In the genomic region with DNA sequence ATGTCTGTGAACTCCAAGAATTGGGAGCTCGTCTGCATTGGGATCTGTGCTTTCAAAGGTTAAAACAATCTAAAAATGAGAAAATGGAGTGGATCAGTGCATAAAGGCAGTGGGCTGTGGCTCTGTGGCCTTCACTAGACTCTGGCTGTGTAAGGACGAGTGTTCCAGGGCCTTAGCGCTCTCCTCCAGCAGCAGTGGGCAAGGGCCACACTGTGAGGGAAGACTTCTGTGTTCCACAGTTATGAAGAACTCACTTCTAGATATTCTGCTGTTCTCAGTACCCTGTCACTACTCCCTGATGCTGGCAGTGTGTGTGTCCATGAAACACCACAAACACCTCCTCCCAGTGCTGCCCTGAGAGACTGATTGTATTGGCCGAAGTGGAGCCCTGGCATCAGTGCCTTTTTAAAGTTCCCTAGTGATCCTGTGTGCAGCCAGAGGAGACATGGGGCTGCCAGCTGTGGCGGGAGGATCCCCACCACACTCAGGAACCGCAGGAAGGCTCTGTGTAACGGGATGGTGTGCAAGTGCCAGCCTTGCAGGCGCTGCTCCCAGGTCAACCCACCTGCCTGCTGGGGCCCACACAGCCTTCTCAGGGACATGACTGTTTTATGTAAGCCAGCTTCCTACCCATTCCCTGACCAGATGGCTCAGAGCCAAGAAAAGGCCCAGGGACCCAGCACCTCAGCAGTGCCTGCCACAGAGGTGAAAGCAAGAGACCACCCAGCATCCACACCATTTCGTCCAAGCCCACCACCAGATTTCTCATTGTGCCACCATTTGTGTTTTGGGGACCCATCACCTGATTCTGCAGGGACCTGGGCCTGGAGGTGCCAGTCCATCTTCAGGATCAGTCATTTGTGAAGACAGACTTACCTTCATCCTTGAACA, we compare ENCODE assay signal across 17 cellular contexts. TPM values are rescaled to one million over a fixed set of nuclear protein-coding genes. Genes with fewer than 3 reads are reported as not detected.
DNase-seq lines count a peak whose midpoint lies in the region; ATAC-seq and TF ChIP-seq lines count a peak whose summit lies in the region.
"Had no signal": no experiment of that assay in that cellular context is flagged by ENCODE, and none has a peak within 500 bp of the region (broad histone marks: within the 10 kb centered on the region; RNA-seq: fewer than 3 reads in every experiment).

No MANE protein-coding gene starts in this region.

- no peak for ATAC-seq in HG03039 (IDR thresholded peaks at IDR 0.05; ENCODE audit: unreplicated experiment)
- ATAC-seq: left colon had no signal

- H3K79me2 ChIP-seq in Karpas-422 (ENCODE audit: low read length), result peaks cover 52% of the 10 kb centered on the region

- 54 to 70% methylated on average over 2 to 5 of the region's 9 CpGs for WGBS in esophagus squamous epithelium, 2 donors

- DNase-seq in COR-L47 (lab: John Stamatoyannopoulos, UW) (peak; percentile 25), Karpas-422 (no peak), esophagus squamous epithelium (lab: John Stamatoyannopoulos, UW) (no peak), posterior vena cava (ENCODE audit: low spot score) (peak; percentile 50), NCI-H774 (lab: John Stamatoyannopoulos, UW) (no peak), Kasumi-1 (lab: John Stamatoyannopoulos, UW) (no peak)
- no peak for DNase-seq in stimulated activated CD4-positive, alpha-beta T cell treated with anti-CD3 and anti-CD28 coated beads, Interleukin-4, amount 100 ng/mL, for 4 hours
- DNase-seq: activated CD4-positive, alpha-beta T cell treated with anti-CD3 and anti-CD28 coated beads, Interleukin-2, amount 50 U/mL, for 4 hours; anterior cingulate cortex; BE2C; cortex of kidney; hippocampal formation; left colon; naive B cell; NCI-H2171 treated with DMSO at 0.1 percent for 48 hours; stimulated activated CD4-positive, alpha-beta T cell treated with anti-CD3 and anti-CD28 coated beads, Interleukin-2, amount 100 ng/mL, for 48 hours had no signal

- peaks cover 38% of the 10 kb centered on the region for H3K4me1 ChIP-seq in Karpas-422 (ENCODE audit: low read length)
- H3K4me1 ChIP-seq in esophagus squamous epithelium, result peaks cover 0 to 54% (median 17%) of the 10 kb centered on the region in 3 donors
- H3K4me1 ChIP-seq: BE2C had no signal

- TF ChIP-seq CTCF in esophagus squamous epithelium (IDR thresholded peaks at IDR 0.05), result no peak

- no peak overlapping the region for H3K4me2 ChIP-seq in Karpas-422 (ENCODE audit: low read depth, low read length, poor library complexity, severe bottlenecking)

- TF ChIP-seq POLR2A in esophagus squamous epithelium (IDR thresholded peaks at IDR 0.05), result no peak

- H3K9me3 ChIP-seq in Karpas-422 (ENCODE audit: low read length), result no peaks in the 10 kb centered on the region
- H3K9me3 ChIP-seq in esophagus squamous epithelium, result no peaks in the 10 kb centered on the region
- H3K9me3 ChIP-seq: BE2C had no signal

- no peaks in the 10 kb centered on the region for H4K20me1 ChIP-seq in Karpas-422 (ENCODE audit: insufficient read depth, low read depth, low read length)

- H2AFZ ChIP-seq in Karpas-422 (ENCODE audit: low read length), result no peak overlapping the region

- H3K27ac ChIP-seq in Karpas-422 (ENCODE audit: low read length), result peak overlapping the region; percentile 82; the same call in 1 of the 2 replicates
- peak overlapping the region in 3 of 4 donors; percentile 30 to 55 (median 34) for H3K27ac ChIP-seq in esophagus squamous epithelium

- H3K9me2 ChIP-seq in Karpas-422 (replicated peaks; ENCODE audit: insufficient read depth, low read length), result no peaks in the 10 kb centered on the region

- no peak overlapping the region for H3K9ac ChIP-seq in Karpas-422 (ENCODE audit: low read length)

- H3K27me3 ChIP-seq in Karpas-422 (ENCODE audit: low read length) (no peaks in the 10 kb centered on the region), esophagus squamous epithelium (no peaks in the 10 kb centered on the region)
- H3K27me3 ChIP-seq: BE2C had no signal

- intact Hi-C loops in esophagus squamous epithelium (cut with DNase I), result no loop called here
- intact Hi-C loops in posterior vena cava (cut with DNase I), result no loop called here

- H3K4me3 ChIP-seq in Karpas-422 (ENCODE audit: low read length) (no peak overlapping the region), esophagus squamous epithelium (no peak overlapping the region)

- H3K36me3 ChIP-seq in Karpas-422 (ENCODE audit: insufficient read depth, low read length) (peaks cover 48% of the 10 kb centered on the region), esophagus squamous epithelium (peaks cover 0 to 77% (median 0%) of the 10 kb centered on the region in 3 donors)
- H3K36me3 ChIP-seq: BE2C had no signal

RNA-seq across cellular contexts. Expression of a gene that starts 40.4 kb away (rescaled TPM):
- total RNA-seq in Karpas-422 (2014; rRNA removed; shearing (Covaris generic); ENCODE audit: low replicate concordance), result 20.1 and 25.5 TPM in 2 replicates
- total RNA-seq in esophagus squamous epithelium, result 10 to 100 TPM in 1 of 4 donors, 1 to 10 TPM in 3; 5.6 to 21.4 (median 6.3) TPM
- 10 to 100 TPM; 27.7 to 28.9 TPM for total RNA-seq in posterior vena cava

Comparison
In these comparisons a context has a peak if more than half of its experiments do, and no peak if none do; other contexts are left out.
1. DNase-seq: peak in COR-L47 (single experiment) and posterior vena cava (single experiment); none in Karpas-422 (single experiment), esophagus squamous epithelium (single experiment), stimulated activated CD4-positive, alpha-beta T cell treated with anti-CD3 and anti-CD28 coated beads, Interleukin-4, amount 100 ng/mL, for 4 hours (0 of 2), NCI-H774 (single experiment) and Kasumi-1 (0 of 2).